In the genomic region with DNA sequence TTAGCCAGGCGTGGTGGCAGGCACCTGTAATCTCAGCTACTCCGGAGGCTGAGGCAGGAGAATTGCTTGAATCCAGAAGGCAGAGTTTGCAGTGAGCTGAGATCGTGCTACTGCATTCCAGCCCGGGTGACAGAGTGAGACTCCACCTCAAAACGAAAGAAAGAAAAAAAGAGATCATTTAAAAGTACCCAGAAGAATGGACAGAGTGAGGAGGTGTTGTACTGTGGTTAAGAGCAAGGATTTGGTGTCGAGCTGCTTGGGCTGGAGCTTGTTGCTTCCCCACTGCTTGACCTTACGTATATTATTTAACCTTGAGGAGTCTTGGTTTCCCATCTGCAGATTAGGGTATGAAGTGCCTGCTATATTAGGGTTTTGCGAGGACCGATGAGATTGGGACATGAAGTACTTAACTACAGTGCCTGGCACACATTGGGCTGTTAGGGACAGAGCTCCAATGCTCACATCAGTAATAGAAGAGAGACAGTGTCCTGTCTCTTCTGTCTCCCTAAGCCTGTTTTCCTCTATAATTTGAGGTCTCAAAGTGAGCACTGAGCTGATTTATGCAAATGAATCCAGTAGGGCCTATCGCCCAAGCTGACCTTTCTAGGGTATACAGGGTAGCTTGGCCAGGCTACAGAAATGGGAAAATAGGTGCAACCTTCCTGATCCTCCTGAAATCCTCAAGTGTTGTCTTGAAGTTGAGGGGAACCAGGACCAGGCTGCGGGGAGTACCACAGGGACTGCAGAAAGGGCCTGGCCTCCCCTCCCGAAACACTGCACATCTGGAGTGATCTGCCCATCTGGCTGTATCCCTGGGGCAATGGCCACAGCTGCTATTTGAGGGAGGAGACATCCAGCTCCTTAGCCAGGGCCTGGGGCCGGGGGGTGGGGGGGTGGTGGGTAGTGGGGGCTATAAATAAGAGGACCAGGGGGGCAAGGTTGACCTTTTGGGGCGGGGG, we compare ENCODE assay signal across 10 cellular contexts. TPM values are rescaled to one million over a fixed set of nuclear protein-coding genes. Genes with fewer than 3 reads are reported as not detected.
DNase-seq lines count a peak whose midpoint lies in the region; ATAC-seq and TF ChIP-seq lines count a peak whose summit lies in the region.
"Had no signal": no experiment of that assay in that cellular context is flagged by ENCODE, and none has a peak within 500 bp of the region (broad histone marks: within the 10 kb centered on the region; RNA-seq: fewer than 3 reads in every experiment).

No MANE protein-coding gene starts in this region.

- no peaks in the 10 kb centered on the region for H3K9me3 Mint-ChIP-seq in CD4-positive, alpha-beta T cell
- H3K9me3 Mint-ChIP-seq in T-cell: no peaks in the 10 kb centered on the region

- H3K36me3 Mint-ChIP-seq in CD4-positive, alpha-beta T cell (ENCODE audit: low read depth): no peaks in the 10 kb centered on the region
- H3K36me3 Mint-ChIP-seq in T-cell: no peaks in the 10 kb centered on the region

- CTCF ChIA-PET in CD4-positive, alpha-beta T cell (lab: Charles Lee): interaction anchor here (1.0 to 13.5 kb wide), 5 partner anchors 10 to 86 kb away, joined by 3 to 164 read pairs (median 4); a partner anchor contains a TSS
- CTCF ChIA-PET in T-cell (lab: Charles Lee): interaction anchor here (0.6 to 1.7 kb wide), 14 partner anchors 8 to 1884 kb away, joined by 3 to 11 read pairs (median 4); no protein-coding TSS in a partner anchor

- WGBS in psoas muscle, 3 donors: 56 to 69% (median 61%) methylated on average over 13 to 14 of the region's 14 CpGs

- peaks cover 31% of the 10 kb centered on the region for H3K4me1 ChIP-seq in foreskin keratinocyte
- H3K4me1 ChIP-seq in psoas muscle: peaks cover 28% of the 10 kb centered on the region

- peak overlapping the region; percentile 81 for H3K27ac Mint-ChIP-seq in CD4-positive, alpha-beta T cell
- peak overlapping the region; percentile 82 to 87 for H3K27ac Mint-ChIP-seq in T-cell

- no peaks in the 10 kb centered on the region for H3K9me3 ChIP-seq in CD4-positive, alpha-beta T cell (ENCODE audit: control insufficient read depth, low read length)
- H3K9me3 ChIP-seq in psoas muscle: no peaks in the 10 kb centered on the region

- H3K36me3 ChIP-seq in psoas muscle (ENCODE audit: insufficient read depth in 1 of 2, low read depth in 1 of 2): no peaks in the 10 kb centered on the region

- H3K4me1 Mint-ChIP-seq in CD4-positive, alpha-beta T cell (ENCODE audit: low read depth): peaks cover 92% of the 10 kb centered on the region
- peaks cover 90 to 92% (median 91%) of the 10 kb centered on the region in 3 donors for H3K4me1 Mint-ChIP-seq in T-cell

- intact Hi-C loops in CD4-positive, alpha-beta T cell (cut with DNase I, micrococcal nuclease): loop anchor here in 1 of 2 experiments (10.0 kb wide), 1 partner anchor 1613 kb away; no protein-coding TSS in a partner anchor
- intact Hi-C loops in psoas muscle (cut with DNase I): no loop called here

- H3K4me3 Mint-ChIP-seq in CD4-positive, alpha-beta T cell: peak overlapping the region; percentile 42
- H3K4me3 Mint-ChIP-seq in T-cell: peak overlapping the region in 1 of 3 donors; percentile 60

- H3K27ac ChIP-seq in CD4-positive, alpha-beta T cell (ENCODE audit: low read depth, low read length): no peak overlapping the region
- H3K27ac ChIP-seq in foreskin keratinocyte: no peak overlapping the region
- H3K27ac ChIP-seq in psoas muscle: peak overlapping the region; percentile 75

- no peaks in the 10 kb centered on the region for H3K27me3 ChIP-seq in CD4-positive, alpha-beta T cell (ENCODE audit: control insufficient read depth, insufficient read depth, low read length)
- H3K27me3 ChIP-seq in foreskin keratinocyte (no peaks in the 10 kb centered on the region), psoas muscle (ENCODE audit: insufficient read depth in 3 of 3, low read length in 2 of 3) (no peaks in the 10 kb centered on the region)

- no peak for TF ChIP-seq CTCF in CD4-positive, alpha-beta T cell (IDR thresholded peaks at IDR 0.05)
- TF ChIP-seq CTCF in foreskin keratinocyte (conservative IDR thresholded peaks at IDR 0.05) (no peak), psoas muscle (IDR thresholded peaks at IDR 0.05) (no peak)

- DNase-seq in CD4-positive, alpha-beta T cell: no peak
- no peak for DNase-seq in T-cell
- DNase-seq in foreskin keratinocyte: no peak
- DNase-seq in psoas muscle: peak in 1 of 2 donors; percentile 77
- DNase-seq in inferior parietal cortex (ENCODE audit: extremely low spot score): no peak
- DNase-seq in medulla oblongata (ENCODE audit: extremely low spot score): no peak
- no peak for DNase-seq in NCI-H2107 treated with DMSO at 0.1 percent for 48 hours (lab: John Stamatoyannopoulos, UW; ENCODE audit: unreplicated experiment)
- DNase-seq: DMS79 treated with DMSO at 0.1 percent for 48 hours, NCI-H1694 treated with DMSO at 0.1 percent for 48 hours had no signal

- no peak for ATAC-seq in CD4-positive, alpha-beta T cell (ENCODE audit: poor library complexity)
- ATAC-seq in T-cell (replicated peaks in 1 of 4) (no peak), foreskin keratinocyte (peak; percentile 30), psoas muscle (peak in 3 of 4 donors; percentile 40 to 68 (median 41)), HG03280 (IDR thresholded peaks at IDR 0.05; ENCODE audit: unreplicated experiment) (no peak)

- no peaks in the 10 kb centered on the region for H3K27me3 Mint-ChIP-seq in CD4-positive, alpha-beta T cell
- no peaks in the 10 kb centered on the region for H3K27me3 Mint-ChIP-seq in T-cell

- POLR2A ChIA-PET in CD4-positive, alpha-beta T cell (lab: Charles Lee): interaction anchor here (0.5 to 16.4 kb wide), 6 partner anchors 9 to 1407 kb away, joined by 3 to 274 read pairs (median 6); a partner anchor contains a TSS
- POLR2A ChIA-PET in T-cell (lab: Charles Lee): interaction anchor here in 1 of 2 donors (0.6 kb wide), 1 partner anchor 21 kb away, joined by 3 read pairs; no protein-coding TSS in a partner anchor

- H3K4me3 ChIP-seq in psoas muscle: no peak overlapping the region

RNA-seq across cellular contexts. Expression of a gene that starts 8.6 kb away (rescaled TPM):
- 100 to 1,000 TPM; 116 to 122 TPM for total RNA-seq in CD4-positive, alpha-beta T cell
- 100 to 1,000 TPM; 142 to 192 (median 165) TPM for total RNA-seq in T-cell
- 52.3 and 55.8 TPM in 2 replicates for total RNA-seq in foreskin keratinocyte
- polyA plus RNA-seq in foreskin keratinocyte: 47.3 and 51.7 TPM in 2 replicates
- total RNA-seq in psoas muscle: 10 to 100 TPM; 21.4 to 27.8 (median 23.5) TPM
- 10 to 100 TPM; 11.0 to 25.2 (median 13.6) TPM for polyA plus RNA-seq in psoas muscle

RNA-seq across cellular contexts. Expression of a gene that starts 55.2 kb away (rescaled TPM):
- total RNA-seq in CD4-positive, alpha-beta T cell: 1 to 10 TPM; 4.5 to 5.8 TPM
- total RNA-seq in T-cell (10 to 100 TPM in 3 of 5 donors, 1 to 10 TPM in 2; 5.8 to 13.7 (median 10.2) TPM), foreskin keratinocyte (14.5 and 14.9 TPM in 2 replicates), psoas muscle (10 to 100 TPM; 21.8 to 28.7 (median 27.3) TPM)
- polyA plus RNA-seq in foreskin keratinocyte (12.0 and 13.2 TPM in 2 replicates), psoas muscle (10 to 100 TPM; 12.7 to 23.5 (median 19.6) TPM)

Comparison
In these comparisons a context has a peak if more than half of its experiments do, and no peak if none do; other contexts are left out.
1. ATAC-seq: peak in foreskin keratinocyte (single experiment) and psoas muscle (3 of 4); none in CD4-positive, alpha-beta T cell (single experiment), T-cell (0 of 4) and HG03280 (single experiment).